Comparison of ENCODE assay signal across 2 cellular contexts in genomic region chr12:81136519-81136918, GRCh38.
TF ChIP-seq lines count a peak whose summit lies in the region.

No MANE protein-coding gene starts in this region.

TF ChIP-seq in GM23338, 12 proteins besides CTCF, POLR2A, EP300 and RAD21 (continued from another document):
- TF ChIP-seq ZNF331 (CRISPR knock-in tag; IDR thresholded peaks at IDR 0.05; ENCODE audit: low read depth) (no peak), ETS1 (IDR thresholded peaks at IDR 0.05) (no peak), REST (IDR thresholded peaks at IDR 0.05; ENCODE audit: unreplicated experiment) (no peak), NANOG (IDR thresholded peaks at IDR 0.05; ENCODE audit: borderline replicate concordance) (no peak), CREB1 (CRISPR knock-in tag; IDR thresholded peaks at IDR 0.05; ENCODE audit: low read depth) (no peak), EZH2 (IDR thresholded peaks at IDR 0.05; ENCODE audit: low read depth, unreplicated experiment) (no peak), STAT1 (IDR thresholded peaks at IDR 0.05; ENCODE audit: unreplicated experiment) (no peak), ZNF114 (CRISPR knock-in tag; IDR thresholded peaks at IDR 0.05) (no peak), ZNF462 (CRISPR knock-in tag; IDR thresholded peaks at IDR 0.05) (no peak), POLR2AphosphoS5 (IDR thresholded peaks at IDR 0.05; ENCODE audit: low read depth) (no peak)
TF ChIP-seq in GM23338: peak in this region for 0.

TF ChIP-seq in HepG2, 621 proteins besides CTCF, POLR2A, EP300 and RAD21 (continued from another document):
- TF ChIP-seq ZBTB39 (CRISPR knock-in tag; IDR thresholded peaks at IDR 0.05), result no peak
- no peak for TF ChIP-seq HMG20A (CRISPR knock-in tag; IDR thresholded peaks at IDR 0.05; ENCODE audit: borderline replicate concordance)
- no peak for TF ChIP-seq ZNF234 (CRISPR knock-in tag; conservative IDR thresholded peaks at IDR 0.05)
- no peak for TF ChIP-seq KAT2B (IDR thresholded peaks at IDR 0.05; ENCODE audit: borderline replicate concordance, low read depth, low read length)
- TF ChIP-seq EEA1 (CRISPR knock-in tag; IDR thresholded peaks at IDR 0.05; ENCODE audit: borderline replicate concordance), result no peak
- no peak for TF ChIP-seq DNMT3B (CRISPR knock-in tag; conservative IDR thresholded peaks at IDR 0.05)
- TF ChIP-seq ZNF777 (CRISPR knock-in tag; IDR thresholded peaks at IDR 0.05), result no peak
- no peak for TF ChIP-seq ZNF790 (CRISPR knock-in tag; IDR thresholded peaks at IDR 0.05; ENCODE audit: borderline replicate concordance)
- TF ChIP-seq SCMH1 (CRISPR knock-in tag; IDR thresholded peaks at IDR 0.05; ENCODE audit: borderline replicate concordance), result no peak
